ENCODE assay signal across 1 cellular context in the genomic region with DNA sequence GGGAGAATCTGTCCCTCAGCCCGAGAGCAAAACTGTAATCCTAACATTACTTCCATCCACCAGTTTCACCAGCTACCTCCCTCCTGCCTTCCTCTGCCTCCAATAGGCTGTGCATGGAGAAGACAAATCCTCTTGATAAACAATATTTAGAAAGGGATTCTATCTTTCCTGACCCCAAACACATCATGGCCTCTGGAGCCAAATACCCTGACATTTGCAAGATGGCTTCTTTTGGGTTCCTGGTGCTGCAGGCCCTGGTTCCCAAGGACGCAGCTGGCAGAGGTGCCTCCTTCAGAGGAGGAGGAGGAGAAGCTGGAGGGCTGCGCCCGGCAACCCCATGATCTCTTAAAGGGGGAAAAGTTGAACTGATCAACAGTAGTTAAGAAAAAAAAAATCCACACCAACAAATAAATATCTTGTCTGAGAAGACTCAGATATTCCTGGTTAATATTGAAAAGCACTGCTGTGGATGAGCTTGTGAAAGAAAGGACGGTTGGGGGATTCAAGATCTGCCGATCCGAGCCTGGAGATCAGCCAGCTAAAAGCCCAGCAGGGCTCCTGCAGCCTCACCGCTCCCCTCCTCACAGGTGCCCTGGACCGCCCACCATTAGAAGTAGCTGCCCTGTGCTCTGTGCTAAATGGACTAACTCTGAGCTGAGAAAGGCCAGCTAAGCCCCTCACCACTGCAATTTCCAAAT.
TF ChIP-seq lines count a peak whose summit lies in the region.

No MANE protein-coding gene starts in this region.

TF ChIP-seq in K562, 482 proteins besides CTCF, POLR2A, EP300 and RAD21 (continued from another document):
- TF ChIP-seq, protein P1, sequence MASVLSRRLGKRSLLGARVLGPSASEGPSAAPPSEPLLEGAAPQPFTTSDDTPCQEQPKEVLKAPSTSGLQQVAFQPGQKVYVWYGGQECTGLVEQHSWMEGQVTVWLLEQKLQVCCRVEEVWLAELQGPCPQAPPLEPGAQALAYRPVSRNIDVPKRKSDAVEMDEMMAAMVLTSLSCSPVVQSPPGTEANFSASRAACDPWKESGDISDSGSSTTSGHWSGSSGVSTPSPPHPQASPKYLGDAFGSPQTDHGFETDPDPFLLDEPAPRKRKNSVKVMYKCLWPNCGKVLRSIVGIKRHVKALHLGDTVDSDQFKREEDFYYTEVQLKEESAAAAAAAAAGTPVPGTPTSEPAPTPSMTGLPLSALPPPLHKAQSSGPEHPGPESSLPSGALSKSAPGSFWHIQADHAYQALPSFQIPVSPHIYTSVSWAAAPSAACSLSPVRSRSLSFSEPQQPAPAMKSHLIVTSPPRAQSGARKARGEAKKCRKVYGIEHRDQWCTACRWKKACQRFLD (CRISPR knock-in tag; IDR thresholded peaks at IDR 0.05), result peak; percentile 59; the same call in 1 of the 2 replicates
- peak; percentile 23; the same call in 1 of the 2 replicates for TF ChIP-seq ZNF589 (CRISPR knock-in tag; IDR thresholded peaks at IDR 0.05; ENCODE audit: low read depth)
- 0 out of 2 replicates have a peak, but pooled peaks have one; percentile 42 for TF ChIP-seq GABPB1 (CRISPR knock-in tag; IDR thresholded peaks at IDR 0.05)
- TF ChIP-seq ZNF175 (CRISPR knock-in tag; IDR thresholded peaks at IDR 0.05; ENCODE audit: low read depth), result 0 out of 2 replicates have a peak, but pooled peaks have one; percentile 0
- 0 out of 2 replicates have a peak, but pooled peaks have one; percentile 72 for TF ChIP-seq ZNF584 (CRISPR knock-in tag; IDR thresholded peaks at IDR 0.05; ENCODE audit: low read depth)
- no peak for TF ChIP-seq CEBPG (CRISPR knock-in tag; IDR thresholded peaks at IDR 0.05)
- no peak for TF ChIP-seq CEBPG (tag; conservative IDR thresholded peaks at IDR 0.05 in 1 of 2, IDR thresholded peaks at IDR 0.05 in 1 of 2)
